ENCODE assay signal across 1 cellular context in genomic region chr6:138520463-138520862, GRCh38.
TF ChIP-seq lines count a peak whose summit lies in the region.

No MANE protein-coding gene starts in this region.

TF ChIP-seq in GM23338, 12 proteins besides CTCF, POLR2A, EP300 and RAD21 (continued from another document):
- TF ChIP-seq, protein P1, sequence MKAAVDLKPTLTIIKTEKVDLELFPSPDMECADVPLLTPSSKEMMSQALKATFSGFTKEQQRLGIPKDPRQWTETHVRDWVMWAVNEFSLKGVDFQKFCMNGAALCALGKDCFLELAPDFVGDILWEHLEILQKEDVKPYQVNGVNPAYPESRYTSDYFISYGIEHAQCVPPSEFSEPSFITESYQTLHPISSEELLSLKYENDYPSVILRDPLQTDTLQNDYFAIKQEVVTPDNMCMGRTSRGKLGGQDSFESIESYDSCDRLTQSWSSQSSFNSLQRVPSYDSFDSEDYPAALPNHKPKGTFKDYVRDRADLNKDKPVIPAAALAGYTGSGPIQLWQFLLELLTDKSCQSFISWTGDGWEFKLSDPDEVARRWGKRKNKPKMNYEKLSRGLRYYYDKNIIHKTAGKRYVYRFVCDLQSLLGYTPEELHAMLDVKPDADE (IDR thresholded peaks at IDR 0.05) = no peak
- TF ChIP-seq POLR2AphosphoS5 (IDR thresholded peaks at IDR 0.05; ENCODE audit: low read depth) = no peak
- TF ChIP-seq CREB1 (CRISPR knock-in tag; IDR thresholded peaks at IDR 0.05; ENCODE audit: low read depth) = no peak
- no peak for TF ChIP-seq ZNF462 (CRISPR knock-in tag; IDR thresholded peaks at IDR 0.05)
